ENCODE assay signal across 10 cellular contexts in genomic region chr4:2280531-2281300, GRCh38. TPM values are rescaled to one million over a fixed set of nuclear protein-coding genes. Genes with fewer than 3 reads are reported as not detected.
DNase-seq lines count a peak whose midpoint lies in the region; ATAC-seq and TF ChIP-seq lines count a peak whose summit lies in the region.
"Had no signal": no experiment of that assay in that cellular context is flagged by ENCODE, and none has a peak within 500 bp of the region (broad histone marks: within the 10 kb centered on the region; RNA-seq: fewer than 3 reads in every experiment).

No MANE protein-coding gene starts in this region.

- peaks cover 30% of the 10 kb centered on the region for H3K4me1 Mint-ChIP-seq in activated T-helper 1 cell treated with anti-CD3 and anti-CD28 coated beads, Interleukin-12 subunit alpha, Interleukin-12 subunit beta, Interleukin-2, Interleukin-4 antibody, amounts not matched to agents 30 ng/mL and 10 ng/mL and 1 ng/mL, durations not matched to agents 14 hours and 24 hours and 36 hours (ENCODE audit: low read depth)
- peaks cover 18% of the 10 kb centered on the region for H3K4me1 Mint-ChIP-seq in memory B cell
- H3K4me1 Mint-ChIP-seq in progenitor cell of endocrine pancreas (ENCODE audit: low read depth), result no peaks in the 10 kb centered on the region

- H4K20me1 ChIP-seq in BLaER1 treated with 17β-estradiol and CSF1 and Interleukin-3, amounts not matched to agents 10 nM and 100 nM, result no peaks in the 10 kb centered on the region; a peak in 2 of 22 replicates
- H4K20me1 ChIP-seq in DND-41 (ENCODE audit: insufficient read depth, low read length), result no peaks in the 10 kb centered on the region

- H3K9me3 ChIP-seq in BLaER1 treated with 17β-estradiol and CSF1 and Interleukin-3, amounts not matched to agents 10 nM and 100 nM (replicated peaks in 1 of 11), result no peaks in the 10 kb centered on the region
- no peaks in the 10 kb centered on the region for H3K9me3 ChIP-seq in DND-41 (ENCODE audit: insufficient read depth, low read length, severe bottlenecking)
- H3K9me3 ChIP-seq: testis had no signal

- TF ChIP-seq CTCF in DND-41 (IDR thresholded peaks at IDR 0.05; ENCODE audit: borderline replicate concordance, extremely low read depth, low read length, poor library complexity, severe bottlenecking) (peak; percentile 21), progenitor cell of endocrine pancreas (IDR thresholded peaks at IDR 0.05; ENCODE audit: unreplicated experiment) (no peak)

- no peak overlapping the region for H3K4me3 Mint-ChIP-seq in activated T-helper 1 cell treated with anti-CD3 and anti-CD28 coated beads, Interleukin-12 subunit alpha, Interleukin-12 subunit beta, Interleukin-2, Interleukin-4 antibody, amounts not matched to agents 30 ng/mL and 10 ng/mL and 1 ng/mL, durations not matched to agents 14 hours and 24 hours and 36 hours
- no peak overlapping the region for H3K4me3 Mint-ChIP-seq in memory B cell
- H3K4me3 Mint-ChIP-seq in progenitor cell of endocrine pancreas (ENCODE audit: low read depth), result no peak overlapping the region

- no peak overlapping the region for H3K4me3 ChIP-seq in BLaER1 treated with 17β-estradiol and CSF1 and Interleukin-3, amounts not matched to agents 10 nM and 100 nM
- H3K4me3 ChIP-seq in DND-41 (ENCODE audit: low read depth in 1 of 2, low read length in 2 of 2), result no peak overlapping the region; a peak in 1 of 4 replicates
- H3K4me3 ChIP-seq: testis had no signal

- peak overlapping the region in 5 of 11 experiments; percentile 40 to 81 (median 70); a peak in 10 of 22 replicates for H3K27ac ChIP-seq in BLaER1 treated with 17β-estradiol and CSF1 and Interleukin-3, amounts not matched to agents 10 nM and 100 nM
- H3K27ac ChIP-seq in DND-41 (ENCODE audit: low read length), result peak overlapping the region; percentile 90
- H3K27ac ChIP-seq: KMS-11, testis had no signal

- ATAC-seq in DND-41 (ENCODE audit: insufficient read depth, low read depth) (no peak), memory B cell (ENCODE audit: low read depth) (no peak)

- H3K27ac Mint-ChIP-seq in activated T-helper 1 cell treated with anti-CD3 and anti-CD28 coated beads, Interleukin-12 subunit alpha, Interleukin-12 subunit beta, Interleukin-2, Interleukin-4 antibody, amounts not matched to agents 30 ng/mL and 10 ng/mL and 1 ng/mL, durations not matched to agents 14 hours and 24 hours and 36 hours, result peak overlapping the region; percentile 90
- H3K27ac Mint-ChIP-seq in memory B cell (peak overlapping the region; percentile 88), progenitor cell of endocrine pancreas (no peak overlapping the region)

- DNase-seq in DND-41 (no peak), memory B cell (ENCODE audit: low spot score in 2 of 2) (no peak), progenitor cell of endocrine pancreas (ENCODE audit: low spot score, unreplicated experiment) (no peak), NCI-H446 (lab: John Stamatoyannopoulos, UW) (no peak)
- no peak for DNase-seq in activated T-helper 1 cell treated with anti-CD3 and anti-CD28 coated beads, Interleukin-12 subunit alpha, Interleukin-12 subunit beta, Interleukin-2, Interleukin-4 antibody, amounts not matched to agents 30 ng/mL and 10 ng/mL and 1 ng/mL, durations not matched to agents 14 hours and 24 hours and 36 hours (ENCODE audit: low spot score)
- DNase-seq in stimulated activated CD4-positive, alpha-beta T cell treated with anti-CD3 and anti-CD28 coated beads, Interleukin-12 subunit alpha, Interleukin-12 subunit beta, amount 100 ng/mL, for 4 hours, result no peak
- no peak for DNase-seq in stimulated activated CD4-positive, alpha-beta T cell treated with anti-CD3 and anti-CD28 coated beads, Interleukin-4, amount 100 ng/mL, for 1 hour
- DNase-seq: testis had no signal

- peak overlapping the region; percentile 65 for H2AFZ ChIP-seq in DND-41 (ENCODE audit: low read depth, low read length)

- H3K79me2 ChIP-seq in DND-41 (ENCODE audit: insufficient read depth, low read length), result no peaks in the 10 kb centered on the region

- no peaks in the 10 kb centered on the region for H3K36me3 ChIP-seq in BLaER1 treated with 17β-estradiol and CSF1 and Interleukin-3, amounts not matched to agents 10 nM and 100 nM
- H3K36me3 ChIP-seq in DND-41 (ENCODE audit: insufficient read depth, low read length), result no peaks in the 10 kb centered on the region

- no peaks in the 10 kb centered on the region for H3K27me3 ChIP-seq in BLaER1 treated with 17β-estradiol and CSF1 and Interleukin-3, amounts not matched to agents 10 nM and 100 nM
- H3K27me3 ChIP-seq in DND-41 (ENCODE audit: insufficient read depth, low read length, poor library complexity), result no peaks in the 10 kb centered on the region
- H3K27me3 ChIP-seq: testis had no signal

- H3K9me3 Mint-ChIP-seq in activated T-helper 1 cell treated with anti-CD3 and anti-CD28 coated beads, Interleukin-12 subunit alpha, Interleukin-12 subunit beta, Interleukin-2, Interleukin-4 antibody, amounts not matched to agents 30 ng/mL and 10 ng/mL and 1 ng/mL, durations not matched to agents 14 hours and 24 hours and 36 hours, result no peaks in the 10 kb centered on the region
- peaks cover 2% of the 10 kb centered on the region for H3K9me3 Mint-ChIP-seq in memory B cell
- no peaks in the 10 kb centered on the region for H3K9me3 Mint-ChIP-seq in progenitor cell of endocrine pancreas (ENCODE audit: low read depth)

- H3K9ac ChIP-seq in BLaER1 treated with 17β-estradiol and CSF1 and Interleukin-3, amounts not matched to agents 10 nM and 100 nM, result peak overlapping the region in 1 of 11 experiments; percentile 74; a peak in 3 of 22 replicates
- peak overlapping the region; percentile 55 for H3K9ac ChIP-seq in DND-41 (ENCODE audit: low read depth, low read length)
- H3K9ac ChIP-seq: KMS-11 had no signal

- H3K27me3 Mint-ChIP-seq in activated T-helper 1 cell treated with anti-CD3 and anti-CD28 coated beads, Interleukin-12 subunit alpha, Interleukin-12 subunit beta, Interleukin-2, Interleukin-4 antibody, amounts not matched to agents 30 ng/mL and 10 ng/mL and 1 ng/mL, durations not matched to agents 14 hours and 24 hours and 36 hours (ENCODE audit: insufficient read depth), result no peaks in the 10 kb centered on the region
- H3K27me3 Mint-ChIP-seq in memory B cell, result peaks cover 5% of the 10 kb centered on the region
- H3K27me3 Mint-ChIP-seq in progenitor cell of endocrine pancreas, result peaks cover 2% of the 10 kb centered on the region

- H3K4me1 ChIP-seq in BLaER1 treated with 17β-estradiol and CSF1 and Interleukin-3, amounts not matched to agents 10 nM and 100 nM, result peaks cover 27 to 60% (median 48%) of the 10 kb centered on the region in 10 experiments
- peaks cover 41% of the 10 kb centered on the region for H3K4me1 ChIP-seq in DND-41 (ENCODE audit: insufficient read depth, low read length)
- H3K4me1 ChIP-seq: testis had no signal

- peaks cover 2% of the 10 kb centered on the region for H3K36me3 Mint-ChIP-seq in activated T-helper 1 cell treated with anti-CD3 and anti-CD28 coated beads, Interleukin-12 subunit alpha, Interleukin-12 subunit beta, Interleukin-2, Interleukin-4 antibody, amounts not matched to agents 30 ng/mL and 10 ng/mL and 1 ng/mL, durations not matched to agents 14 hours and 24 hours and 36 hours (ENCODE audit: low read depth)
- H3K36me3 Mint-ChIP-seq in memory B cell, result no peaks in the 10 kb centered on the region
- no peaks in the 10 kb centered on the region for H3K36me3 Mint-ChIP-seq in progenitor cell of endocrine pancreas (ENCODE audit: insufficient read depth)

- intact Hi-C loops in activated T-helper 1 cell treated with anti-CD3 and anti-CD28 coated beads, Interleukin-12 subunit alpha, Interleukin-12 subunit beta, Interleukin-2, Interleukin-4 antibody, amounts not matched to agents 30 ng/mL and 10 ng/mL and 1 ng/mL, durations not matched to agents 14 hours and 24 hours and 36 hours (cut with micrococcal nuclease), result loop anchor here (2.0 to 10.0 kb wide), 2 partner anchors 54 to 182 kb away; no protein-coding TSS in a partner anchor

- peak overlapping the region in 10 of 11 experiments; percentile 6 to 88 (median 74); a peak in 18 of 22 replicates for H3K4me2 ChIP-seq in BLaER1 treated with 17β-estradiol and CSF1 and Interleukin-3, amounts not matched to agents 10 nM and 100 nM
- peak overlapping the region; percentile 49 for H3K4me2 ChIP-seq in DND-41 (ENCODE audit: insufficient read depth, low read length)
- H3K4me2 ChIP-seq: KMS-11 had no signal

RNA-seq across cellular contexts. Expression of gene MXD4, which starts 18.8 kb away (rescaled TPM):
- 7.9 and 10.1 TPM in 2 replicates for total RNA-seq in activated T-helper 1 cell treated with anti-CD3 and anti-CD28 coated beads, Interleukin-12 subunit alpha, Interleukin-12 subunit beta, Interleukin-2, Interleukin-4 antibody, amounts not matched to agents 30 ng/mL and 10 ng/mL and 1 ng/mL, durations not matched to agents 14 hours and 24 hours and 36 hours
- total RNA-seq in progenitor cell of endocrine pancreas, result 103 and 121 TPM in 2 replicates

RNA-seq across cellular contexts. Expression of gene HAUS3, which starts 38.8 kb away (rescaled TPM):
- total RNA-seq in activated T-helper 1 cell treated with anti-CD3 and anti-CD28 coated beads, Interleukin-12 subunit alpha, Interleukin-12 subunit beta, Interleukin-2, Interleukin-4 antibody, amounts not matched to agents 30 ng/mL and 10 ng/mL and 1 ng/mL, durations not matched to agents 14 hours and 24 hours and 36 hours, result 19.2 and 19.9 TPM in 2 replicates
- total RNA-seq in progenitor cell of endocrine pancreas, result 18.1 and 18.3 TPM in 2 replicates

RNA-seq across cellular contexts. Expression of gene POLN, which starts 38.8 kb away (rescaled TPM):
- total RNA-seq in activated T-helper 1 cell treated with anti-CD3 and anti-CD28 coated beads, Interleukin-12 subunit alpha, Interleukin-12 subunit beta, Interleukin-2, Interleukin-4 antibody, amounts not matched to agents 30 ng/mL and 10 ng/mL and 1 ng/mL, durations not matched to agents 14 hours and 24 hours and 36 hours, result 2.1 and 3.5 TPM in 2 replicates
- total RNA-seq in progenitor cell of endocrine pancreas, result 5.0 and 5.9 TPM in 2 replicates
